Comparison of ENCODE assay signal across 11 cellular contexts in genomic region chr9:93958875-93959682, GRCh38. TPM values are rescaled to one million over a fixed set of nuclear protein-coding genes. Genes with fewer than 3 reads are reported as not detected.
DNase-seq lines count a peak whose midpoint lies in the region; ATAC-seq and TF ChIP-seq lines count a peak whose summit lies in the region.
"Had no signal": no experiment of that assay in that cellular context is flagged by ENCODE, and none has a peak within 500 bp of the region (broad histone marks: within the 10 kb centered on the region; RNA-seq: fewer than 3 reads in every experiment).

No MANE protein-coding gene starts in this region.

- POLR2A ChIA-PET in activated CD4-positive, alpha-beta memory T cell treated with anti-CD3 and anti-CD28 coated beads for 36 hours (lab: Charles Lee), result no interaction called here
- POLR2A ChIA-PET in activated CD4-positive, alpha-beta memory T cell treated with anti-CD3 and anti-CD28 coated beads, Interleukin-2, amount 10 ng/mL, durations not matched to agents 7 days and 5 days (lab: Charles Lee), result no interaction called here
- POLR2A ChIA-PET in activated B cell treated with CpG ODN at 0.5 μM for 24 hours (lab: Charles Lee), result interaction anchor here (0.7 kb wide), 1 partner anchor 868 kb away, joined by 4 read pairs; no protein-coding TSS in a partner anchor

- H3K4me1 Mint-ChIP-seq in activated CD4-positive, alpha-beta memory T cell treated with anti-CD3 and anti-CD28 coated beads for 36 hours (ENCODE audit: low read depth), result peaks cover 38% of the 10 kb centered on the region
- H3K4me1 Mint-ChIP-seq in activated CD4-positive, alpha-beta memory T cell treated with anti-CD3 and anti-CD28 coated beads, Interleukin-2, amount 10 ng/mL, durations not matched to agents 7 days and 5 days, result peaks cover 33% of the 10 kb centered on the region
- peaks cover 41% of the 10 kb centered on the region for H3K4me1 Mint-ChIP-seq in activated B cell treated with CpG ODN at 0.5 μM for 24 hours

- no peak for TF ChIP-seq EP300 in stomach (IDR thresholded peaks at IDR 0.05)

- WGBS in stomach, 5 donors, result 4 to 15% (median 8%) methylated on average over 49 to 64 of the region's 64 CpGs

- H3K27ac ChIP-seq in stomach, result peak overlapping the region; percentile 71 to 90 (median 85)
- H3K27ac ChIP-seq: uterus had no signal

- peaks cover 3 to 77% (median 68%) of the 10 kb centered on the region in 3 donors for H3K27me3 ChIP-seq in stomach

- H3K36me3 Mint-ChIP-seq in activated CD4-positive, alpha-beta memory T cell treated with anti-CD3 and anti-CD28 coated beads for 36 hours, result no peaks in the 10 kb centered on the region
- H3K36me3 Mint-ChIP-seq in activated CD4-positive, alpha-beta memory T cell treated with anti-CD3 and anti-CD28 coated beads, Interleukin-2, amount 10 ng/mL, durations not matched to agents 7 days and 5 days (ENCODE audit: low read depth), result peaks cover 3% of the 10 kb centered on the region
- no peaks in the 10 kb centered on the region for H3K36me3 Mint-ChIP-seq in activated B cell treated with CpG ODN at 0.5 μM for 24 hours (ENCODE audit: low read depth)
- H3K36me3 Mint-ChIP-seq: CD4-positive, CD25-positive, alpha-beta regulatory T cell had no signal

- H3K27ac Mint-ChIP-seq in activated CD4-positive, alpha-beta memory T cell treated with anti-CD3 and anti-CD28 coated beads for 36 hours, result no peak overlapping the region
- no peak overlapping the region for H3K27ac Mint-ChIP-seq in activated CD4-positive, alpha-beta memory T cell treated with anti-CD3 and anti-CD28 coated beads, Interleukin-2, amount 10 ng/mL, durations not matched to agents 7 days and 5 days
- H3K27ac Mint-ChIP-seq in activated B cell treated with CpG ODN at 0.5 μM for 24 hours, result no peak overlapping the region
- H3K27ac Mint-ChIP-seq: CD4-positive, CD25-positive, alpha-beta regulatory T cell had no signal

- no peak for DNase-seq in activated CD4-positive, alpha-beta memory T cell treated with anti-CD3 and anti-CD28 coated beads for 36 hours
- DNase-seq in activated CD4-positive, alpha-beta memory T cell treated with anti-CD3 and anti-CD28 coated beads, Interleukin-2, amount 10 ng/mL, durations not matched to agents 7 days and 5 days, result no peak
- DNase-seq in activated B cell treated with CpG ODN at 0.5 μM for 24 hours (peak; percentile 43), stomach (no peak), midbrain (lab: John Stamatoyannopoulos, UW) (no peak)
- DNase-seq: CD4-positive, CD25-positive, alpha-beta regulatory T cell; left cardiac atrium; uterus had no signal

- CTCF ChIA-PET in activated CD4-positive, alpha-beta memory T cell treated with anti-CD3 and anti-CD28 coated beads for 36 hours (lab: Charles Lee), result interaction anchor here (0.9 to 2.8 kb wide), 4 partner anchors 55 to 278 kb away, joined by 3 to 8 read pairs (median 5); no protein-coding TSS in a partner anchor
- CTCF ChIA-PET in activated CD4-positive, alpha-beta memory T cell treated with anti-CD3 and anti-CD28 coated beads, Interleukin-2, amount 10 ng/mL, durations not matched to agents 7 days and 5 days (lab: Charles Lee), result interaction anchor here (0.8 to 1.7 kb wide), 2 partner anchors 117 to 131 kb away, joined by 3 to 5 read pairs; no protein-coding TSS in a partner anchor
- CTCF ChIA-PET in activated B cell treated with CpG ODN at 0.5 μM for 24 hours (lab: Charles Lee), result interaction anchor here (0.8 to 1.0 kb wide), 2 partner anchors 272 to 276 kb away, joined by 3 read pairs; no protein-coding TSS in a partner anchor

- no peak for TF ChIP-seq POLR2A in stomach (IDR thresholded peaks at IDR 0.05)

- no peaks in the 10 kb centered on the region for H3K9me3 Mint-ChIP-seq in activated CD4-positive, alpha-beta memory T cell treated with anti-CD3 and anti-CD28 coated beads for 36 hours
- H3K9me3 Mint-ChIP-seq in activated CD4-positive, alpha-beta memory T cell treated with anti-CD3 and anti-CD28 coated beads, Interleukin-2, amount 10 ng/mL, durations not matched to agents 7 days and 5 days, result no peaks in the 10 kb centered on the region
- H3K9me3 Mint-ChIP-seq in activated B cell treated with CpG ODN at 0.5 μM for 24 hours, result no peaks in the 10 kb centered on the region

- intact Hi-C loops in activated CD4-positive, alpha-beta memory T cell treated with anti-CD3 and anti-CD28 coated beads for 36 hours (cut with micrococcal nuclease), result no loop called here
- intact Hi-C loops in activated B cell treated with CpG ODN at 0.5 μM for 24 hours (cut with micrococcal nuclease) (loop anchor here (2.0 to 5.0 kb wide), 2 partner anchors 208 to 1082 kb away; partner anchors contain the start of gene ZNF484), stomach (cut with DNase I; ENCODE audit: low total_unique reads) (no loop called here)

- peaks cover 53% of the 10 kb centered on the region for H3K27me3 Mint-ChIP-seq in activated CD4-positive, alpha-beta memory T cell treated with anti-CD3 and anti-CD28 coated beads for 36 hours
- H3K27me3 Mint-ChIP-seq in activated CD4-positive, alpha-beta memory T cell treated with anti-CD3 and anti-CD28 coated beads, Interleukin-2, amount 10 ng/mL, durations not matched to agents 7 days and 5 days, result peaks cover 67% of the 10 kb centered on the region
- peaks cover 48% of the 10 kb centered on the region for H3K27me3 Mint-ChIP-seq in activated B cell treated with CpG ODN at 0.5 μM for 24 hours

- H3K4me1 ChIP-seq in stomach, result peaks cover 39 to 80% (median 64%) of the 10 kb centered on the region in 4 donors

- H3K36me3 ChIP-seq in stomach, result no peaks in the 10 kb centered on the region
- H3K36me3 ChIP-seq: uterus had no signal

- H3K9me3 ChIP-seq in stomach, result no peaks in the 10 kb centered on the region
- H3K9me3 ChIP-seq: uterus had no signal

- no peak for TF ChIP-seq CTCF in activated B cell treated with CpG ODN at 0.5 μM for 24 hours (IDR thresholded peaks at IDR 0.05)
- TF ChIP-seq CTCF in stomach (IDR thresholded peaks at IDR 0.05), result no peak

- H3K4me3 ChIP-seq in iPS-11a (ENCODE audit: low read depth, low read length), result peak overlapping the region; percentile 4
- H3K4me3 ChIP-seq in stomach, result peak overlapping the region; percentile 46 to 52 (median 50)
- H3K4me3 ChIP-seq: uterus had no signal

- peak; percentile 80 for ATAC-seq in activated B cell treated with CpG ODN at 0.5 μM for 24 hours (ENCODE audit: low read depth)
- ATAC-seq in GM21786 (IDR thresholded peaks at IDR 0.05; ENCODE audit: unreplicated experiment), result no peak
- ATAC-seq in HG03045 (IDR thresholded peaks at IDR 0.05; ENCODE audit: unreplicated experiment), result no peak

- peak overlapping the region; percentile 55 for H3K4me3 Mint-ChIP-seq in activated CD4-positive, alpha-beta memory T cell treated with anti-CD3 and anti-CD28 coated beads for 36 hours
- no peak overlapping the region for H3K4me3 Mint-ChIP-seq in activated CD4-positive, alpha-beta memory T cell treated with anti-CD3 and anti-CD28 coated beads, Interleukin-2, amount 10 ng/mL, durations not matched to agents 7 days and 5 days
- peak overlapping the region; percentile 72 for H3K4me3 Mint-ChIP-seq in activated B cell treated with CpG ODN at 0.5 μM for 24 hours

RNA-seq across cellular contexts. Expression of gene BARX1, which starts 3.9 kb away (rescaled TPM):
- total RNA-seq in activated CD4-positive, alpha-beta memory T cell treated with anti-CD3 and anti-CD28 coated beads for 36 hours, result under 1 TPM; 0.43 to 0.44 TPM
- under 1 TPM; 0.20 to 0.28 TPM for total RNA-seq in activated CD4-positive, alpha-beta memory T cell treated with anti-CD3 and anti-CD28 coated beads, Interleukin-2, amount 10 ng/mL, durations not matched to agents 7 days and 5 days
- total RNA-seq in activated B cell treated with CpG ODN at 0.5 μM for 24 hours, result not detected in 2 replicates
- 100 to 1,000 TPM in 1 of 5 donors, 10 to 100 TPM in 3, not detected in 1; 42.0 to 213 (median 70.4) TPM for total RNA-seq in stomach
- 100 to 1,000 TPM; 141 to 256 (median 151) TPM for polyA plus RNA-seq in stomach
- total RNA-seq: CD4-positive, CD25-positive, alpha-beta regulatory T cell; left cardiac atrium had no signal
- polyA plus RNA-seq: CD4-positive, CD25-positive, alpha-beta regulatory T cell had no signal
